Comparison of ENCODE assay signal across 8 cellular contexts in genomic region chr1:92483442-92484170, GRCh38. TPM values are rescaled to one million over a fixed set of nuclear protein-coding genes. Genes with fewer than 3 reads are reported as not detected.
DNase-seq lines count a peak whose midpoint lies in the region; ATAC-seq, FAIRE-seq and TF ChIP-seq lines count a peak whose summit lies in the region.

No MANE protein-coding gene starts in this region.

- no peak for TF ChIP-seq RAD21 in HepG2 (CRISPR knock-in tag; IDR thresholded peaks at IDR 0.05)

- FAIRE-seq in HepG2 (lab: Jason Lieb, UNC): no peak

- no peak for TF ChIP-seq CTCF in A673 (conservative IDR thresholded peaks at IDR 0.05; ENCODE audit: low read depth, low read length)
- no peak for TF ChIP-seq CTCF in OCI-LY1 (IDR thresholded peaks at IDR 0.05; ENCODE audit: low read length)
- no peak for TF ChIP-seq CTCF in HepG2 (CRISPR knock-in tag; IDR thresholded peaks at IDR 0.05)

- peak overlapping the region; percentile 89 for H3K27ac Mint-ChIP-seq in activated T-helper 2 cell treated with anti-CD3 and anti-CD28 coated beads, Interferon-gamma antibody, Interleukin-2, Interleukin-4, amounts not matched to agents 10 μg/mL and 5 μg/mL and 100 μg/mL, durations not matched to agents 14 hours and 24 hours and 36 hours

- TF ChIP-seq EP300 in HepG2 (IDR thresholded peaks at IDR 0.05; ENCODE audit: low read depth in 2 of 2, low read length in 2 of 2) (no peak), HepG2 (CRISPR knock-in tag; IDR thresholded peaks at IDR 0.05; ENCODE audit: borderline replicate concordance) (no peak)

- H3K4me3 Mint-ChIP-seq in activated T-helper 2 cell treated with anti-CD3 and anti-CD28 coated beads, Interferon-gamma antibody, Interleukin-2, Interleukin-4, amounts not matched to agents 10 μg/mL and 5 μg/mL and 100 μg/mL, durations not matched to agents 14 hours and 24 hours and 36 hours (ENCODE audit: low read depth): peak overlapping the region; percentile 99

- peak overlapping the region; percentile 83 for H3K4me2 ChIP-seq in OCI-LY1 (ENCODE audit: low read length)
- peak overlapping the region; percentile 87 for H3K4me2 ChIP-seq in HepG2 (ENCODE audit: low read depth, low read length)

- H3K9me3 Mint-ChIP-seq in activated T-helper 2 cell treated with anti-CD3 and anti-CD28 coated beads, Interferon-gamma antibody, Interleukin-2, Interleukin-4, amounts not matched to agents 10 μg/mL and 5 μg/mL and 100 μg/mL, durations not matched to agents 14 hours and 24 hours and 36 hours: no peaks in the 10 kb centered on the region

- BruUV-seq in A673 (replicated peaks; lab: Mats Ljungman, UMichigan): no TSS peak
- BruUV-seq in HepG2 (replicated peaks; lab: Mats Ljungman, UMichigan): no TSS peak

- no peaks in the 10 kb centered on the region for H4K20me1 ChIP-seq in OCI-LY1 (ENCODE audit: insufficient read depth, low read length)
- H4K20me1 ChIP-seq in HepG2 (ENCODE audit: insufficient read depth, low read length): no peaks in the 10 kb centered on the region

- CTCF ChIA-PET in A673 (lab: Charles Lee): no interaction called here
- CTCF ChIA-PET in HepG2 (lab: Yijun Ruan, JAX; ENCODE audit: low intra/inter-chr PET ratio, low total read pairs): no interaction called here

- H3K4me1 ChIP-seq in A673 (ENCODE audit: insufficient read depth, low read length, poor library complexity, severe bottlenecking) (peaks cover 22% of the 10 kb centered on the region), OCI-LY1 (ENCODE audit: insufficient read depth, low read length, severe bottlenecking) (peaks cover 28% of the 10 kb centered on the region), HepG2 (ENCODE audit: insufficient read depth, low read length) (peaks cover 24% of the 10 kb centered on the region)

- in situ Hi-C loops in HepG2 (cut with HindIII; ENCODE audit: extremely low pct_ligation_motif_present, low pct_unique_long_range_greater_than_20kb): loop anchor here (5.0 kb wide), 1 partner anchor 114 kb away; no protein-coding TSS in a partner anchor

- TF ChIP-seq POLR2A in HepG2 (IDR thresholded peaks at IDR 0.05; ENCODE audit: insufficient read depth in 1 of 2, low read depth in 2 of 2, low read length in 2 of 2): no peak

- no peak overlapping the region for H3K27ac ChIP-seq in A673 (ENCODE audit: low read depth, low read length, poor library complexity, severe bottlenecking)
- peak overlapping the region; percentile 87 for H3K27ac ChIP-seq in OCI-LY1 (ENCODE audit: low read depth, low read length, poor library complexity, severe bottlenecking)
- H3K27ac ChIP-seq in HepG2 (ENCODE audit: extremely low read length, insufficient read depth, low read length): no peak overlapping the region

- DNase-seq in A673 (ENCODE audit: low spot score) (peak; percentile 72), HepG2 (ENCODE audit: low spot score) (no peak), kidney glomerular epithelial cell (lab: John Stamatoyannopoulos, UW) (no peak), AG08396 (ENCODE audit: low spot score) (no peak)
- peak; percentile 52 for DNase-seq in activated T-helper 2 cell treated with anti-CD3 and anti-CD28 coated beads, Interferon-gamma antibody, Interleukin-2, Interleukin-4, amounts not matched to agents 10 μg/mL and 5 μg/mL and 100 μg/mL, durations not matched to agents 14 hours and 24 hours and 36 hours (ENCODE audit: low spot score)
- peak; percentile 17 to 31 for DNase-seq in stimulated activated CD8-positive, alpha-beta memory T cell treated with anti-CD3 and anti-CD28 coated beads, Interleukin-4, amount 100 ng/mL, for 1 hour (ENCODE audit: low read depth in 2 of 2, low spot score in 1 of 2)

- intact Hi-C loops in A673 (cut with micrococcal nuclease; ENCODE audit: unreplicated experiment) (loop anchor here (10.0 kb wide), 2 partner anchors 109 to 169 kb away; no protein-coding TSS in a partner anchor), HepG2 (cut with micrococcal nuclease; ENCODE audit: unreplicated experiment) (no loop called here)
- intact Hi-C loops in activated T-helper 2 cell treated with anti-CD3 and anti-CD28 coated beads, Interferon-gamma antibody, Interleukin-2, Interleukin-4, amounts not matched to agents 10 μg/mL and 5 μg/mL and 100 μg/mL, durations not matched to agents 14 hours and 24 hours and 36 hours (cut with micrococcal nuclease): loop anchor here (1.0 to 10.0 kb wide), 3 partner anchors 94 to 289 kb away; no protein-coding TSS in a partner anchor

- no peaks in the 10 kb centered on the region for H3K36me3 ChIP-seq in A673 (ENCODE audit: insufficient read depth, low read length, poor library complexity, severe bottlenecking)
- peaks cover 39% of the 10 kb centered on the region for H3K36me3 ChIP-seq in OCI-LY1 (ENCODE audit: insufficient read depth, low read length)
- peaks cover 2% of the 10 kb centered on the region in 2 experiments; a peak in 4 of 5 replicates for H3K36me3 ChIP-seq in HepG2 (replicated peaks in 1 of 2; ENCODE audit: control insufficient read depth in 1 of 2, insufficient read depth in 2 of 2, low read length in 2 of 2)

- H3K27me3 ChIP-seq in A673 (replicated peaks; ENCODE audit: insufficient read depth, low read depth, low read length, poor library complexity) (peaks cover 65% of the 10 kb centered on the region), OCI-LY1 (ENCODE audit: insufficient read depth, low read length) (no peaks in the 10 kb centered on the region), HepG2 (ENCODE audit: control insufficient read depth in 1 of 2, insufficient read depth in 2 of 2, low read length in 2 of 2) (no peaks in the 10 kb centered on the region; a peak in 2 of 5 replicates)

- no peaks in the 10 kb centered on the region; the same call in 1 of the 2 replicates for H3K79me2 ChIP-seq in OCI-LY1 (ENCODE audit: insufficient read depth, low read length)
- no peaks in the 10 kb centered on the region for H3K79me2 ChIP-seq in HepG2 (ENCODE audit: insufficient read depth, low read length)

- ATAC-seq in GM21423 (IDR thresholded peaks at IDR 0.05; ENCODE audit: unreplicated experiment): peak; percentile 15
- no peak for ATAC-seq in HepG2

- H3K9ac ChIP-seq in OCI-LY1 (ENCODE audit: low read length) (peak overlapping the region; percentile 73), HepG2 (ENCODE audit: insufficient read depth, low read depth, low read length) (peak overlapping the region; percentile 78; the same call in 1 of the 2 replicates)

- no peaks in the 10 kb centered on the region for H3K27me3 Mint-ChIP-seq in activated T-helper 2 cell treated with anti-CD3 and anti-CD28 coated beads, Interferon-gamma antibody, Interleukin-2, Interleukin-4, amounts not matched to agents 10 μg/mL and 5 μg/mL and 100 μg/mL, durations not matched to agents 14 hours and 24 hours and 36 hours (ENCODE audit: low read depth)

- POLR2A ChIA-PET in A673 (lab: Charles Lee; ENCODE audit: low non-redundant PET) (interaction anchor here (0.5 kb wide), 1 partner anchor 145 kb away, joined by 3 read pairs; no protein-coding TSS in a partner anchor), HepG2 (lab: Yijun Ruan, JAX) (interaction anchor here (0.7 kb wide), 1 partner anchor 1001 kb away, joined by 3 read pairs; no protein-coding TSS in a partner anchor)

- H3F3A ChIP-seq in OCI-LY1 (ENCODE audit: insufficient read depth, low read length): no peaks in the 10 kb centered on the region

- H3K9me3 ChIP-seq in A673 (ENCODE audit: low read depth, low read length, poor library complexity, severe bottlenecking) (no peaks in the 10 kb centered on the region), OCI-LY1 (ENCODE audit: low read length) (no peaks in the 10 kb centered on the region), HepG2 (ENCODE audit: low read length) (no peaks in the 10 kb centered on the region)

- H3K9me2 ChIP-seq in OCI-LY1 (ENCODE audit: low read depth, low read length): no peaks in the 10 kb centered on the region

- H2AFZ ChIP-seq in OCI-LY1 (ENCODE audit: low read length) (no peak overlapping the region), HepG2 (ENCODE audit: low read length) (no peak overlapping the region)

- WGBS in HepG2 (ENCODE audit: low lambda C conversion rate): 80% methylated on average over 35 of the region's 50 CpGs

- H3K36me3 Mint-ChIP-seq in activated T-helper 2 cell treated with anti-CD3 and anti-CD28 coated beads, Interferon-gamma antibody, Interleukin-2, Interleukin-4, amounts not matched to agents 10 μg/mL and 5 μg/mL and 100 μg/mL, durations not matched to agents 14 hours and 24 hours and 36 hours (ENCODE audit: low read depth): peaks cover 64% of the 10 kb centered on the region

- H3K4me1 Mint-ChIP-seq in activated T-helper 2 cell treated with anti-CD3 and anti-CD28 coated beads, Interferon-gamma antibody, Interleukin-2, Interleukin-4, amounts not matched to agents 10 μg/mL and 5 μg/mL and 100 μg/mL, durations not matched to agents 14 hours and 24 hours and 36 hours (ENCODE audit: low read depth): peaks cover 34% of the 10 kb centered on the region

- peak overlapping the region; percentile 61 for H3K4me3 ChIP-seq in A673 (ENCODE audit: low read depth, low read length, poor library complexity, severe bottlenecking)
- peak overlapping the region; percentile 85 for H3K4me3 ChIP-seq in OCI-LY1 (ENCODE audit: low read depth, low read length, poor library complexity, severe bottlenecking)
- H3K4me3 ChIP-seq in HepG2 (replicated peaks in 1 of 3; ENCODE audit: insufficient read depth in 1 of 3, low read depth in 2 of 3, low read length in 3 of 3): peak overlapping the region; percentile 68 to 89 (median 87); a peak in 4 of 6 replicates

RNA-seq across cellular contexts. Expression of gene GFI1, which starts 3.1 kb away (rescaled TPM):
- total RNA-seq in A673 (2021) (0.42 and 0.52 TPM in 2 replicates), HepG2 (2016; rRNA removed; fragmentation: Illumina TruSeq; extraction: Trizol) (10.0 and 10.3 TPM in 2 replicates)
- total RNA-seq in activated T-helper 2 cell treated with anti-CD3 and anti-CD28 coated beads, Interferon-gamma antibody, Interleukin-2, Interleukin-4, amounts not matched to agents 10 μg/mL and 5 μg/mL and 100 μg/mL, durations not matched to agents 14 hours and 24 hours and 36 hours: 93.8 and 99.4 TPM in 2 replicates
- total RNA-seq in HepG2 (2016; cell fraction: cytosol; rRNA removed; fragmentation: Illumina TruSeq; extraction: Trizol; ENCODE audit: low read depth): 2.2 and 2.4 TPM in 2 replicates
- 7.8 and 10.1 TPM in 2 replicates for total RNA-seq in HepG2 (2016; cell fraction: insoluble cytoplasmic fraction; rRNA removed; fragmentation: Illumina TruSeq; extraction: Trizol)
- total RNA-seq in HepG2 (2016; cell fraction: membrane; rRNA removed; fragmentation: Illumina TruSeq; extraction: Trizol): 7.6 and 8.3 TPM in 2 replicates
- total RNA-seq in HepG2 (2016; cell fraction: nucleus; rRNA removed; fragmentation: Illumina TruSeq; extraction: Trizol): 8.2 and 9.3 TPM in 2 replicates
- polyA plus RNA-seq in HepG2 (2011; rRNA removed): 8.7 and 10.5 TPM in 2 replicates
- polyA plus RNA-seq in HepG2 (2011; cell fraction: cytosol; rRNA removed): 6.4 and 8.9 TPM in 2 replicates
- polyA plus RNA-seq in HepG2 (2011; cell fraction: nucleus; rRNA removed): 20.6 and 24.5 TPM in 2 replicates
- 5.6 and 9.4 TPM in 2 replicates for polyA plus RNA-seq in HepG2 (2012)
- polyA plus RNA-seq in HepG2 (2016; cell fraction: cytosol; fragmentation: Illumina TruSeq; extraction: Trizol; ENCODE audit: low read depth): 1.7 and 1.8 TPM in 2 replicates
- 9.4 and 11.2 TPM in 2 replicates for polyA plus RNA-seq in HepG2 (2016; cell fraction: insoluble cytoplasmic fraction; fragmentation: Illumina TruSeq; extraction: Trizol; ENCODE audit: low read depth)
- polyA plus RNA-seq in HepG2 (2016; cell fraction: membrane; fragmentation: Illumina TruSeq; extraction: Trizol; ENCODE audit: low read depth): 5.1 and 6.1 TPM in 2 replicates
- 17.1 and 17.5 TPM in 2 replicates for polyA plus RNA-seq in HepG2 (2016; cell fraction: nucleus; fragmentation: Illumina TruSeq; extraction: Trizol; ENCODE audit: insufficient read depth, low read depth)
- polyA minus RNA-seq in HepG2 (2011; rRNA and poly(A)+ RNA removed; ENCODE audit: low replicate concordance): 1.0 and 21.8 TPM in 2 replicates
- 6.8 and 9.8 TPM in 2 replicates for polyA minus RNA-seq in HepG2 (2011; cell fraction: cytosol; rRNA and poly(A)+ RNA removed)
- 14.0 and 15.8 TPM in 2 replicates for polyA minus RNA-seq in HepG2 (2011; cell fraction: nucleus; rRNA and poly(A)+ RNA removed)

Comparison
In these comparisons a context has a peak if more than half of its experiments do, and no peak if none do; other contexts are left out.
1. DNase-seq: peak in A673 (single experiment), activated T-helper 2 cell treated with anti-CD3 and anti-CD28 coated beads, Interferon-gamma antibody, Interleukin-2, Interleukin-4, amounts not matched to agents 10 μg/mL and 5 μg/mL and 100 μg/mL, durations not matched to agents 14 hours and 24 hours and 36 hours (single experiment) and stimulated activated CD8-positive, alpha-beta memory T cell treated with anti-CD3 and anti-CD28 coated beads, Interleukin-4, amount 100 ng/mL, for 1 hour (2 of 2); none in HepG2 (single experiment), kidney glomerular epithelial cell (single experiment) and AG08396 (single experiment).
2. Peak in every context shown above with its lines, with median percentiles within 50 percentile points of each other: H3K4me3 ChIP-seq.